28 cellular contexts compared by ENCODE assay signal in the genomic region with DNA sequence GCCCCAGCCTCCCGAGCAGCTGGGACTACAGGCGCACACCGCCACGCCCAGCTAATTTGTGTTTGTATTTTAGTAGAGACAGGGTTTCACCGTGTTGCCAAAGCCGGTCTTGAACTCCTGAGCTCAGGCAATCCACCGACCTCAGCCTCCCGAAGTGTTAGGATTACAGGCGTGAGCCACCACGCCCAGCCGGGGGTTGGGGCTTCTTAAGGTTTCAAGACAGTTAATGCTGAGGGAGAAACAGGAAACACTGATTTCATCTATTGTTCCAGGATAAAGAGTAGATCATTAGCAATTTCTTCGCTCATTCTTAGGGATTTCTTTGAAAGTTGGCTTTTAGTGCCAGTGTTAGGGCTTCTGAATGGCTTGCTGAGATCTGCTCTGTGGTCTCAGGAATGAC. TPM values are rescaled to one million over a fixed set of nuclear protein-coding genes. Genes with fewer than 3 reads are reported as not detected.
A peak's percentile ranks its signal among the peaks of the same experiment; 100 is the strongest.
DNase-seq lines count a peak whose midpoint lies in the region; ATAC-seq and TF ChIP-seq lines count a peak whose summit lies in the region.
"Had no signal": no experiment of that assay in that cellular context is flagged by ENCODE, and none has a peak within 500 bp of the region (broad histone marks: within the 10 kb centered on the region; RNA-seq: fewer than 3 reads in every experiment).

No MANE protein-coding gene starts in this region.

- H3K27me3 Mint-ChIP-seq in WTC11 (ENCODE audit: low read depth), result no peaks in the 10 kb centered on the region

- H3K9me3 Mint-ChIP-seq in WTC11, result peaks cover 8% of the 10 kb centered on the region; the same call in 1 of the 2 replicates
- H3K9me3 Mint-ChIP-seq: CD14-positive monocyte, HFFc6 had no signal

- H3K36me3 ChIP-seq in HEK293 (ENCODE audit: control insufficient read depth in 2 of 2, insufficient read depth in 1 of 2, low read length in 2 of 2), result no peaks in the 10 kb centered on the region
- H3K36me3 ChIP-seq: BE2C had no signal

- peaks cover 57% of the 10 kb centered on the region for H3K4me1 Mint-ChIP-seq in WTC11
- H3K4me1 Mint-ChIP-seq: CD14-positive monocyte, T-helper 17 cell had no signal

- peaks cover 4% of the 10 kb centered on the region for H3K4me1 ChIP-seq in HEK293 (ENCODE audit: control insufficient read depth, insufficient read depth, low read length)

- peak overlapping the region; percentile 92 for H3K27ac Mint-ChIP-seq in WTC11
- H3K27ac Mint-ChIP-seq: CD14-positive monocyte, HFFc6, T-helper 17 cell had no signal

- no peak overlapping the region for H3K27ac ChIP-seq in HEK293 (ENCODE audit: extremely low read depth, low read depth, low read length)
- H3K27ac ChIP-seq: RWPE1, SK-N-MC had no signal

- CTCF ChIA-PET in HEK293 (lab: Yijun Ruan, JAX) (interaction anchor here (1.0 kb wide), 1 partner anchor 10 kb away, joined by 4 read pairs; no protein-coding TSS in a partner anchor), WTC11 (lab: Charles Lee) (interaction anchor here (1.3 to 1.6 kb wide), 3 partner anchors 31 to 113 kb away, joined by 4 to 5 read pairs (median 5); no protein-coding TSS in a partner anchor)

- ATAC-seq in WTC11, result peak; percentile 73
- ATAC-seq in left colon, result peak; percentile 47
- ATAC-seq: HepG2, K562, Panc1, T-helper 17 cell had no signal

- H3K36me3 Mint-ChIP-seq in WTC11, result no peaks in the 10 kb centered on the region
- H3K36me3 Mint-ChIP-seq: CD14-positive monocyte had no signal

- TF ChIP-seq CTCF in HEK293 (tag by site-specific recombination; IDR thresholded peaks at IDR 0.05) (no peak), WTC11 (IDR thresholded peaks at IDR 0.05) (no peak)

- no peak overlapping the region for H3K4me3 ChIP-seq in HEK293 (ENCODE audit: low read depth, low read length)
- H3K4me3 ChIP-seq: K562, SK-N-MC had no signal

- no peak overlapping the region for H3K4me3 Mint-ChIP-seq in WTC11
- H3K4me3 Mint-ChIP-seq: CD14-positive monocyte, HFFc6, T-helper 17 cell had no signal

- no peaks in the 10 kb centered on the region for H3K9me3 ChIP-seq in HEK293 (ENCODE audit: control insufficient read depth, insufficient read depth, low read depth, low read length)
- H3K9me3 ChIP-seq: BE2C had no signal

- DNase-seq in WTC11 (ENCODE audit: low spot score) (peak; percentile 39), left colon (peak in 1 of 2 donors; percentile 39), T-helper 2 cell (no peak), SW480 (ENCODE audit: low spot score) (no peak), HPDE6-E6E7 (ENCODE audit: extremely low spot score) (no peak)
- DNase-seq in stimulated activated CD4-positive, alpha-beta T cell treated with anti-CD3 and anti-CD28 coated beads, Interleukin-2, amount 100 ng/mL, for 48 hours, result no peak
- DNase-seq: BE2C, HFFc6, Kasumi-1, NCI-H1092 treated with DMSO at 0.1 percent for 48 hours, NCI-H1436, NCI-H187, NCI-H2081 treated with DMSO at 0.1 percent for 48 hours, NCI-H2171, NCI-H226, NCI-H510A, NCI-H69, SHP77 treated with DMSO at 0.1 percent for 48 hours, SW 1271, T-helper 17 cell had no signal

- intact Hi-C loops in left colon (cut with DNase I, micrococcal nuclease), result no loop called here

- POLR2A ChIA-PET in HEK293 (lab: Yijun Ruan, JAX) (no interaction called here), WTC11 (lab: Charles Lee) (interaction anchor here (1.0 kb wide), 1 partner anchor 45 kb away, joined by 3 read pairs; no protein-coding TSS in a partner anchor)

TF ChIP-seq in HEK293, 187 proteins besides CTCF, POLR2A, EP300 and RAD21:
- 0 out of 2 replicates have a peak, but pooled peaks have one; percentile 25 for TF ChIP-seq TRIM28 (IDR thresholded peaks at IDR 0.05; ENCODE audit: borderline replicate concordance, low read length)
- TF ChIP-seq ZBTB21 (tag by site-specific recombination; IDR thresholded peaks at IDR 0.05), result no peak

TF ChIP-seq in WTC11, 78 proteins besides CTCF, POLR2A, EP300 and RAD21:
- TF ChIP-seq, protein P1, sequence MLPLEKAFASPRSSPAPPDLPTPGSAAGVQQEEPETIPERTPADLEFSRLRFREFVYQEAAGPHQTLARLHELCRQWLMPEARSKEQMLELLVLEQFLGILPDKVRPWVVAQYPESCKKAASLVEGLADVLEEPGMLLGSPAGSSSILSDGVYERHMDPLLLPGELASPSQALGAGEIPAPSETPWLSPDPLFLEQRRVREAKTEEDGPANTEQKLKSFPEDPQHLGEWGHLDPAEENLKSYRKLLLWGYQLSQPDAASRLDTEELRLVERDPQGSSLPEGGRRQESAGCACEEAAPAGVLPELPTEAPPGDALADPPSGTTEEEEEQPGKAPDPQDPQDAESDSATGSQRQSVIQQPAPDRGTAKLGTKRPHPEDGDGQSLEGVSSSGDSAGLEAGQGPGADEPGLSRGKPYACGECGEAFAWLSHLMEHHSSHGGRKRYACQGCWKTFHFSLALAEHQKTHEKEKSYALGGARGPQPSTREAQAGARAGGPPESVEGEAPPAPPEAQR (CRISPR knock-in tag; IDR thresholded peaks at IDR 0.05), result 0 out of 2 replicates have a peak, but pooled peaks have one; percentile 41
- peak; percentile 37; the same call in 1 of the 2 replicates for TF ChIP-seq SP1 (CRISPR knock-in tag; conservative IDR thresholded peaks at IDR 0.05)
- peak; percentile 10; the same call in 1 of the 2 replicates for TF ChIP-seq ZNF232 (CRISPR knock-in tag; IDR thresholded peaks at IDR 0.05)
- 0 out of 2 replicates have a peak, but pooled peaks have one; percentile 24 for TF ChIP-seq GTF2I (CRISPR knock-in tag; conservative IDR thresholded peaks at IDR 0.05)
- no peak for TF ChIP-seq NFE2L1 (CRISPR knock-in tag; IDR thresholded peaks at IDR 0.05)

RNA-seq across cellular contexts. Expression of a gene that starts 21.2 kb away (rescaled TPM):
- total RNA-seq in WTC11 (2021) (14.3 to 20.0 TPM (median 18.2 TPM) in 3 replicates), left colon (10 to 100 TPM in 1 of 2 donors, 1 to 10 TPM in 1; 6.7 to 13.2 TPM)
- total RNA-seq: HepG2, OCI-LY7 had no signal
